Comparison of ENCODE assay signal across 17 cellular contexts in genomic region chr4:128840711-128841318, GRCh38. TPM values are rescaled to one million over a fixed set of nuclear protein-coding genes. Genes with fewer than 3 reads are reported as not detected.
DNase-seq lines count a peak whose midpoint lies in the region; ATAC-seq and TF ChIP-seq lines count a peak whose summit lies in the region.
"Had no signal": no experiment of that assay in that cellular context is flagged by ENCODE, and none has a peak within 500 bp of the region (broad histone marks: within the 10 kb centered on the region; RNA-seq: fewer than 3 reads in every experiment).

No MANE protein-coding gene starts in this region.

- no peaks in the 10 kb centered on the region for H3F3A ChIP-seq in PC-9 (ENCODE audit: insufficient read depth, low read depth)

- peaks cover 4% of the 10 kb centered on the region for H4K20me1 ChIP-seq in PC-9 (ENCODE audit: insufficient read depth)

- no TSS peak for BruUV-seq in PC-9 (replicated peaks; lab: Mats Ljungman, UMichigan)

- H3K36me3 ChIP-seq in PC-9 (ENCODE audit: low read depth), result no peaks in the 10 kb centered on the region

- peak; percentile 20 for DNase-seq in activated CD8-positive, alpha-beta memory T cell treated with anti-CD3 and anti-CD28 coated beads, Interleukin-2, amount 50 U/mL, for 48 hours
- DNase-seq in activated CD8-positive, alpha-beta memory T cell treated with anti-CD3 and anti-CD28 coated beads, Interleukin-2, amount 50 U/mL, for 4 hours, result no peak
- DNase-seq in T-cell, result no peak
- no peak for DNase-seq in effector memory CD8-positive, alpha-beta T cell
- no peak for DNase-seq in stimulated activated effector memory CD8-positive, alpha-beta T cell treated with anti-CD3 and anti-CD28 coated beads, Interleukin-12 subunit alpha, Interleukin-12 subunit beta, amount 100 ng/mL, for 72 hours (ENCODE audit: low spot score in 2 of 2)
- DNase-seq in PC-9, result no peak
- DNase-seq: effector CD4-positive, alpha-beta T cell; hippocampal formation; NCI-H1436; NCI-H226; stimulated activated CD4-positive, alpha-beta T cell treated with anti-CD3 and anti-CD28 coated beads, Interleukin-15, amount 100 ng/mL, for 24 hours; testis had no signal

- H2AFZ ChIP-seq in PC-9, result no peak overlapping the region

- H3K27ac ChIP-seq in PC-9, result no peak overlapping the region
- H3K27ac ChIP-seq: testis had no signal

- no peak for TF ChIP-seq CTCF in PC-9 (conservative IDR thresholded peaks at IDR 0.05)

- H3K4me1 ChIP-seq in PC-9 (replicated peaks; ENCODE audit: insufficient read depth), result no peaks in the 10 kb centered on the region

- H3K27ac Mint-ChIP-seq in T-cell, result peak overlapping the region; percentile 40 to 78
- H3K27ac Mint-ChIP-seq in effector memory CD8-positive, alpha-beta T cell, result peak overlapping the region; percentile 8 to 81
- H3K27ac Mint-ChIP-seq in stimulated activated effector memory CD8-positive, alpha-beta T cell treated with anti-CD3 and anti-CD28 coated beads, Interleukin-12 subunit alpha, Interleukin-12 subunit beta, amount 100 ng/mL, for 72 hours, result peak overlapping the region; percentile 86
- H3K27ac Mint-ChIP-seq: brain had no signal

- no peaks in the 10 kb centered on the region for H3K9me2 ChIP-seq in PC-9 (ENCODE audit: insufficient read depth)

- H3K27me3 ChIP-seq in PC-9 (ENCODE audit: insufficient read depth, low read depth), result no peaks in the 10 kb centered on the region
- H3K27me3 ChIP-seq: testis had no signal

- no peaks in the 10 kb centered on the region for H3K9me3 Mint-ChIP-seq in T-cell
- no peaks in the 10 kb centered on the region for H3K9me3 Mint-ChIP-seq in effector memory CD8-positive, alpha-beta T cell
- H3K9me3 Mint-ChIP-seq in stimulated activated effector memory CD8-positive, alpha-beta T cell treated with anti-CD3 and anti-CD28 coated beads, Interleukin-12 subunit alpha, Interleukin-12 subunit beta, amount 100 ng/mL, for 72 hours, result no peaks in the 10 kb centered on the region
- H3K9me3 Mint-ChIP-seq: brain had no signal

- intact Hi-C loops in PC-9 (cut with micrococcal nuclease; ENCODE audit: unreplicated experiment), result no loop called here

- ATAC-seq in T-cell (replicated peaks in 1 of 4) (peak in 2 of 4 experiments; percentile 23 to 36), GM18517 (IDR thresholded peaks at IDR 0.05; ENCODE audit: unreplicated experiment) (no peak), HG02885 (IDR thresholded peaks at IDR 0.05; ENCODE audit: poor library complexity, unreplicated experiment) (no peak)
- peak; percentile 37 for ATAC-seq in effector memory CD8-positive, alpha-beta T cell (replicated peaks)
- ATAC-seq in stimulated activated effector memory CD8-positive, alpha-beta T cell treated with anti-CD3 and anti-CD28 coated beads, Interleukin-12 subunit alpha, Interleukin-12 subunit beta, amount 100 ng/mL, for 72 hours, result no peak
- ATAC-seq: left lobe of liver, SK-N-SH treated with all-trans-retinoic acid at 6 μM for 48 hours had no signal

- H3K9me3 ChIP-seq in PC-9 (ENCODE audit: insufficient read depth, low read depth), result no peaks in the 10 kb centered on the region
- H3K9me3 ChIP-seq: testis had no signal

- H3K27me3 Mint-ChIP-seq in T-cell, result no peaks in the 10 kb centered on the region
- H3K27me3 Mint-ChIP-seq in effector memory CD8-positive, alpha-beta T cell, result no peaks in the 10 kb centered on the region
- H3K27me3 Mint-ChIP-seq: brain had no signal

- H3K4me3 ChIP-seq in PC-9, result no peak overlapping the region
- H3K4me3 ChIP-seq: testis had no signal

- peak overlapping the region in 1 of 3 donors; percentile 16 for H3K4me3 Mint-ChIP-seq in T-cell
- H3K4me3 Mint-ChIP-seq in effector memory CD8-positive, alpha-beta T cell, result no peak overlapping the region
- H3K4me3 Mint-ChIP-seq in stimulated activated effector memory CD8-positive, alpha-beta T cell treated with anti-CD3 and anti-CD28 coated beads, Interleukin-12 subunit alpha, Interleukin-12 subunit beta, amount 100 ng/mL, for 72 hours, result no peak overlapping the region
- H3K4me3 Mint-ChIP-seq: brain had no signal

- peaks cover 30% of the 10 kb centered on the region for H3K36me3 Mint-ChIP-seq in T-cell
- H3K36me3 Mint-ChIP-seq in effector memory CD8-positive, alpha-beta T cell (ENCODE audit: insufficient read depth), result peaks cover 42% of the 10 kb centered on the region
- peaks cover 56% of the 10 kb centered on the region for H3K36me3 Mint-ChIP-seq in stimulated activated effector memory CD8-positive, alpha-beta T cell treated with anti-CD3 and anti-CD28 coated beads, Interleukin-12 subunit alpha, Interleukin-12 subunit beta, amount 100 ng/mL, for 72 hours

- peaks cover 55 to 63% (median 62%) of the 10 kb centered on the region in 3 donors for H3K4me1 Mint-ChIP-seq in T-cell
- peaks cover 37 to 45% of the 10 kb centered on the region in 2 donors for H3K4me1 Mint-ChIP-seq in effector memory CD8-positive, alpha-beta T cell (ENCODE audit: low read depth in 2 of 2)
- peaks cover 46% of the 10 kb centered on the region for H3K4me1 Mint-ChIP-seq in stimulated activated effector memory CD8-positive, alpha-beta T cell treated with anti-CD3 and anti-CD28 coated beads, Interleukin-12 subunit alpha, Interleukin-12 subunit beta, amount 100 ng/mL, for 72 hours

- no peak overlapping the region for H3K4me2 ChIP-seq in PC-9

- H3K79me2 ChIP-seq in PC-9 (ENCODE audit: low read depth), result peaks cover 21% of the 10 kb centered on the region

- CTCF ChIA-PET in T-cell (lab: Charles Lee) (interaction anchor here (0.5 to 1.3 kb wide), 5 partner anchors 14 to 745 kb away, joined by 3 to 12 read pairs (median 4); no protein-coding TSS in a partner anchor), PC-9 (lab: Charles Lee) (interaction anchor here (0.8 kb wide), 1 partner anchor 519 kb away, joined by 4 read pairs; no protein-coding TSS in a partner anchor)

- POLR2A ChIA-PET in T-cell (lab: Charles Lee) (interaction anchor here in 1 of 2 donors (0.6 kb wide), 1 partner anchor 70 kb away, joined by 3 read pairs; no protein-coding TSS in a partner anchor), PC-9 (lab: Charles Lee; ENCODE audit: unreplicated experiment) (interaction anchor here (0.5 to 0.6 kb wide), 2 partner anchors 935 to 951 kb away, joined by 3 to 6 read pairs; no protein-coding TSS in a partner anchor)

RNA-seq across cellular contexts. Expression of gene JADE1, which starts 31.3 kb away (rescaled TPM):
- 10 to 100 TPM; 51.3 to 63.0 (median 56.6) TPM for total RNA-seq in T-cell
- 23.1 and 30.7 TPM in 2 replicates for total RNA-seq in PC-9 (2021)
